Comparison of ENCODE assay signal across 14 cellular contexts in the genomic region with DNA sequence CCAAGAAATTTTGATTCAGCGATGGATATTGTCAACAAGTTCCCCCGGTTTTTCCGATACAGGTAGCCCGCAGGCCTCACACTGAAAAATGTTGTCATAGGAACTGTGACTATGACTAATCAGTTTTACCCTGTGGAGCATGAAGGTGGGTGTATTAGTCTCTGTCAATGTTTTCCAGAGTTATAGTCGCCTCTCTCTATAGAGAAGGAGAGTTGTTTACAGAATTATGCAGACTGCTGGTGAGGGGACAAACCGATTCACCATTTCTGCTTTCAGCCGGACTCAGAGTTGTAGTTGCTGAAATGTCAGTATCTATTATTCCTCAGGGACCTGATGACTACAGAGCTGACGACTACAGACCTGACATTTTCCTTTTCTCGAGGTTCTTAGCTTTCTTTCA.
A peak's percentile ranks its signal among the peaks of the same experiment; 100 is the strongest.
DNase-seq lines count a peak whose midpoint lies in the region; ATAC-seq, FAIRE-seq and TF ChIP-seq lines count a peak whose summit lies in the region.
"Had no signal": no experiment of that assay in that cellular context is flagged by ENCODE, and none has a peak within 500 bp of the region (broad histone marks: within the 10 kb centered on the region; RNA-seq: fewer than 3 reads in every experiment).

No MANE protein-coding gene starts in this region.

- TF ChIP-seq RAD21 in K562 (CRISPR knock-in tag; conservative IDR thresholded peaks at IDR 0.05 in 1 of 2, IDR thresholded peaks at IDR 0.05 in 1 of 2): no peak

- H3K9me3 ChIP-seq in K562 (replicated peaks; ENCODE audit: control insufficient read depth, insufficient read depth, low read depth, low read length): no peaks in the 10 kb centered on the region
- H3K9me3 ChIP-seq: upper lobe of left lung had no signal

- intact Hi-C loops in activated CD4-positive, alpha-beta memory T cell treated with anti-CD3 and anti-CD28 coated beads for 36 hours (cut with micrococcal nuclease): loop anchor here (1.0 to 5.0 kb wide), 4 partner anchors 35 to 180 kb away; a partner anchor contains a TSS
- intact Hi-C loops in K562 (cut with micrococcal nuclease): no loop called here
- intact Hi-C loops in sciatic nerve (cut with DNase I): no loop called here

- no TSS peak for BruUV-seq in K562 (replicated peaks; lab: Mats Ljungman, UMichigan)

- H3K4me2 ChIP-seq in K562 (ENCODE audit: insufficient read depth, low read length): peak overlapping the region; percentile 46

- H3K9ac ChIP-seq in K562 (ENCODE audit: insufficient read depth in 1 of 2, low read depth in 2 of 2, low read length in 2 of 2): 0 out of 4 replicates have a peak overlapping the region, but pooled peaks of 1 of the 2 experiments have one; percentile 17

- peaks cover 57% of the 10 kb centered on the region for H3K4me1 Mint-ChIP-seq in activated CD4-positive, alpha-beta memory T cell treated with anti-CD3 and anti-CD28 coated beads for 36 hours (ENCODE audit: low read depth)
- H3K4me1 Mint-ChIP-seq in activated CD4-positive, alpha-beta memory T cell treated with anti-CD3 and anti-CD28 coated beads, Interleukin-2, amount 10 ng/mL, durations not matched to agents 7 days and 5 days: peaks cover 28% of the 10 kb centered on the region

- peaks cover 0 to 33% of the 10 kb centered on the region in 2 experiments; a peak in 4 of 5 replicates for H3K4me1 ChIP-seq in K562 (replicated peaks in 1 of 2; ENCODE audit: control insufficient read depth in 2 of 2, insufficient read depth in 2 of 2, low read length in 2 of 2)

- no peak for TF ChIP-seq CTCF in K562 (IDR thresholded peaks at IDR 0.05 in 2 of 3, conservative IDR thresholded peaks at IDR 0.05 in 1 of 3; ENCODE audit: insufficient read depth in 2 of 3, low read depth in 1 of 3, low read length in 3 of 3)

- no peaks in the 10 kb centered on the region for H4K20me1 ChIP-seq in K562 (replicated peaks; ENCODE audit: control insufficient read depth, insufficient read depth, low read length)

- no peak for TF ChIP-seq EP300 in K562 (IDR thresholded peaks at IDR 0.05; ENCODE audit: low read length)

- H3K36me3 Mint-ChIP-seq in activated CD4-positive, alpha-beta memory T cell treated with anti-CD3 and anti-CD28 coated beads for 36 hours: no peaks in the 10 kb centered on the region
- no peaks in the 10 kb centered on the region for H3K36me3 Mint-ChIP-seq in activated CD4-positive, alpha-beta memory T cell treated with anti-CD3 and anti-CD28 coated beads, Interleukin-2, amount 10 ng/mL, durations not matched to agents 7 days and 5 days (ENCODE audit: low read depth)
- H3K36me3 Mint-ChIP-seq: naive B cell had no signal

- H3K27ac ChIP-seq in K562 (ENCODE audit: extremely low read depth, low read depth, low read length): 0 out of 3 replicates have a peak overlapping the region, but pooled peaks have one; percentile 17

- ATAC-seq in HG02981 (IDR thresholded peaks at IDR 0.05; ENCODE audit: unreplicated experiment): peak; percentile 69
- ATAC-seq in K562: peak; percentile 71
- peak; percentile 42 for ATAC-seq in sciatic nerve

- CTCF ChIA-PET in activated CD4-positive, alpha-beta memory T cell treated with anti-CD3 and anti-CD28 coated beads for 36 hours (lab: Charles Lee): interaction anchor here (1.1 to 1.5 kb wide), 2 partner anchors 34 to 150 kb away, joined by 3 to 4 read pairs; no protein-coding TSS in a partner anchor
- CTCF ChIA-PET in activated CD4-positive, alpha-beta memory T cell treated with anti-CD3 and anti-CD28 coated beads, Interleukin-2, amount 10 ng/mL, durations not matched to agents 7 days and 5 days (lab: Charles Lee): no interaction called here
- CTCF ChIA-PET in K562 (lab: Yijun Ruan, JAX; ENCODE audit: low intra/inter-chr PET ratio): no interaction called here

- H2AFZ ChIP-seq in K562 (ENCODE audit: low read depth, low read length): peak overlapping the region; percentile 84

- peak; percentile 37 for FAIRE-seq in K562 (lab: Jason Lieb, UNC)
- FAIRE-seq: GM19239 had no signal

- 8% methylated on average over 9 of the region's 9 CpGs for WGBS in K562 (ENCODE audit: insufficient coverage, low coverage, missing lambda C conversion rate)

- H3K9me3 Mint-ChIP-seq in activated CD4-positive, alpha-beta memory T cell treated with anti-CD3 and anti-CD28 coated beads for 36 hours: no peaks in the 10 kb centered on the region
- H3K9me3 Mint-ChIP-seq in activated CD4-positive, alpha-beta memory T cell treated with anti-CD3 and anti-CD28 coated beads, Interleukin-2, amount 10 ng/mL, durations not matched to agents 7 days and 5 days: no peaks in the 10 kb centered on the region
- H3K9me3 Mint-ChIP-seq: naive B cell had no signal

- DNase-seq in activated CD4-positive, alpha-beta memory T cell treated with anti-CD3 and anti-CD28 coated beads for 36 hours: peak; percentile 65
- no peak for DNase-seq in activated CD4-positive, alpha-beta memory T cell treated with anti-CD3 and anti-CD28 coated beads, Interleukin-2, amount 10 ng/mL, durations not matched to agents 7 days and 5 days
- peak in 2 of 4 experiments; percentile 13 to 24 for DNase-seq in K562 (ENCODE audit: extremely low read depth in 1 of 4, low spot score in 3 of 4)
- DNase-seq in sciatic nerve (ENCODE audit: low spot score): no peak
- no peak for DNase-seq in islet precursor cell
- no peak for DNase-seq in NCI-H774 (lab: John Stamatoyannopoulos, UW)
- DNase-seq in midbrain (lab: John Stamatoyannopoulos, UW): no peak
- DNase-seq: dermis blood vessel endothelial cell, GDM1, MM.1S, naive B cell had no signal

- H3K27ac Mint-ChIP-seq in activated CD4-positive, alpha-beta memory T cell treated with anti-CD3 and anti-CD28 coated beads for 36 hours: peak overlapping the region; percentile 46
- no peak overlapping the region for H3K27ac Mint-ChIP-seq in activated CD4-positive, alpha-beta memory T cell treated with anti-CD3 and anti-CD28 coated beads, Interleukin-2, amount 10 ng/mL, durations not matched to agents 7 days and 5 days

- H3K4me3 ChIP-seq in K562: no peak overlapping the region

- POLR2A ChIA-PET in activated CD4-positive, alpha-beta memory T cell treated with anti-CD3 and anti-CD28 coated beads for 36 hours (lab: Charles Lee): interaction anchor here (0.6 to 1.0 kb wide), 2 partner anchors 150 to 151 kb away, joined by 3 to 4 read pairs; no protein-coding TSS in a partner anchor
- POLR2A ChIA-PET in activated CD4-positive, alpha-beta memory T cell treated with anti-CD3 and anti-CD28 coated beads, Interleukin-2, amount 10 ng/mL, durations not matched to agents 7 days and 5 days (lab: Charles Lee): no interaction called here
- POLR2A ChIA-PET in K562 (lab: Yijun Ruan, JAX): interaction anchor here (0.6 to 1.5 kb wide), 3 partner anchors 29 to 42 kb away, joined by 3 read pairs; no protein-coding TSS in a partner anchor

- TF ChIP-seq POLR2A in K562 (conservative IDR thresholded peaks at IDR 0.05): no peak

- H3K27me3 Mint-ChIP-seq in activated CD4-positive, alpha-beta memory T cell treated with anti-CD3 and anti-CD28 coated beads for 36 hours: no peaks in the 10 kb centered on the region
- no peaks in the 10 kb centered on the region for H3K27me3 Mint-ChIP-seq in activated CD4-positive, alpha-beta memory T cell treated with anti-CD3 and anti-CD28 coated beads, Interleukin-2, amount 10 ng/mL, durations not matched to agents 7 days and 5 days

- no peaks in the 10 kb centered on the region for H3K9me1 ChIP-seq in K562 (ENCODE audit: control insufficient read depth, insufficient read depth, low read length)

- no peak overlapping the region for H3K4me3 Mint-ChIP-seq in activated CD4-positive, alpha-beta memory T cell treated with anti-CD3 and anti-CD28 coated beads for 36 hours
- no peak overlapping the region for H3K4me3 Mint-ChIP-seq in activated CD4-positive, alpha-beta memory T cell treated with anti-CD3 and anti-CD28 coated beads, Interleukin-2, amount 10 ng/mL, durations not matched to agents 7 days and 5 days
- H3K4me3 Mint-ChIP-seq: naive B cell had no signal

- H3K79me2 ChIP-seq in K562 (ENCODE audit: control insufficient read depth, insufficient read depth, low read length): no peaks in the 10 kb centered on the region

- H3K27me3 ChIP-seq in K562 (ENCODE audit: control insufficient read depth in 2 of 2, insufficient read depth in 2 of 2, low read length in 2 of 2): peaks cover 0 to 5% of the 10 kb centered on the region in 2 experiments; a peak in 1 of 5 replicates
- H3K27me3 ChIP-seq: upper lobe of left lung had no signal

- in situ Hi-C loops in K562 (cut with MboI): no loop called here

- H3K36me3 ChIP-seq in K562 (ENCODE audit: control insufficient read depth, insufficient read depth, low read length): no peaks in the 10 kb centered on the region
- H3K36me3 ChIP-seq: upper lobe of left lung had no signal

TF ChIP-seq in K562, 482 proteins besides CTCF, POLR2A, EP300 and RAD21 (continues in another document):
- TF ChIP-seq MAFF (IDR thresholded peaks at IDR 0.05; ENCODE audit: low read length): peak; percentile 46; the same call in 1 of the 2 replicates
- peak; percentile 65; the same call in 1 of the 2 replicates for TF ChIP-seq MAFK (IDR thresholded peaks at IDR 0.05; ENCODE audit: low read length)
- TF ChIP-seq ZNF408 (CRISPR knock-in tag; IDR thresholded peaks at IDR 0.05; ENCODE audit: low read depth): no peak
- TF ChIP-seq FOSL1 (tag; conservative IDR thresholded peaks at IDR 0.05): peak; percentile 36; the same call in 1 of the 2 replicates
- no peak for TF ChIP-seq CAMTA2 (CRISPR knock-in tag; conservative IDR thresholded peaks at IDR 0.05)
- TF ChIP-seq MAFG (tag; conservative IDR thresholded peaks at IDR 0.05): peak; percentile 80
- peak; percentile 81 for TF ChIP-seq C11orf30 (IDR thresholded peaks at IDR 0.05; ENCODE audit: low read depth)
- peak; percentile 76; the same call in 1 of the 2 replicates for TF ChIP-seq NFE2 (IDR thresholded peaks at IDR 0.05; ENCODE audit: low read depth)
- TF ChIP-seq, protein P1, sequence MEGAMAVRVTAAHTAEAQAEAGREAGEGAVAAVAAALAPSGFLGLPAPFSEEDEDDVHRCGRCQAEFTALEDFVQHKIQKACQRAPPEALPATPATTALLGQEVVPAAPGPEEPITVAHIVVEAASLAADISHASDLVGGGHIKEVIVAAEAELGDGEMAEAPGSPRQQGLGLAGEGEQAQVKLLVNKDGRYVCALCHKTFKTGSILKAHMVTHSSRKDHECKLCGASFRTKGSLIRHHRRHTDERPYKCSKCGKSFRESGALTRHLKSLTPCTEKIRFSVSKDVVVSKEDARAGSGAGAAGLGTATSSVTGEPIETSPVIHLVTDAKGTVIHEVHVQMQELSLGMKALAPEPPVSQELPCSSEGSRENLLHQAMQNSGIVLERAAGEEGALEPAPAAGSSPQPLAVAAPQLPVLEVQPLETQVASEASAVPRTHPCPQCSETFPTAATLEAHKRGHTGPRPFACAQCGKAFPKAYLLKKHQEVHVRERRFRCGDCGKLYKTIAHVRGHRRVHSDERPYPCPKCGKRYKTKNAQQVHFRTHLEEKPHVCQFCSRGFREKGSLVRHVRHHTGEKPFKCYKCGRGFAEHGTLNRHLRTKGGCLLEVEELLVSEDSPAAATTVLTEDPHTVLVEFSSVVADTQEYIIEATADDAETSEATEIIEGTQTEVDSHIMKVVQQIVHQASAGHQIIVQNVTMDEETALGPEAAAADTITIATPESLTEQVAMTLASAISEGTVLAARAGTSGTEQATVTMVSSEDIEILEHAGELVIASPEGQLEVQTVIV (CRISPR knock-in tag; IDR thresholded peaks at IDR 0.05; ENCODE audit: borderline replicate concordance): no peak
